Comparison of ENCODE assay signal across 1 cellular context in genomic region chr10:31204090-31204489, GRCh38.
TF ChIP-seq lines count a peak whose summit lies in the region.

No MANE protein-coding gene starts in this region.

TF ChIP-seq in SK-N-SH, 30 proteins besides CTCF, POLR2A, EP300 and RAD21 (continued from another document):
- TF ChIP-seq TAF1 (IDR thresholded peaks at IDR 0.05; ENCODE audit: borderline replicate concordance, low read depth, low read length) (no peak), NFIC (IDR thresholded peaks at IDR 0.05; ENCODE audit: borderline replicate concordance) (no peak), GABPA (IDR thresholded peaks at IDR 0.05; ENCODE audit: low read depth) (no peak), REST (IDR thresholded peaks at IDR 0.05; ENCODE audit: low read depth, low read length) (no peak), USF1 (IDR thresholded peaks at IDR 0.05; ENCODE audit: borderline replicate concordance, low read depth) (no peak), TEAD4 (IDR thresholded peaks at IDR 0.05; ENCODE audit: borderline replicate concordance, insufficient read depth) (no peak), NRF1 (IDR thresholded peaks at IDR 0.05; ENCODE audit: low read depth, low read length) (no peak), MEF2A (IDR thresholded peaks at IDR 0.05; ENCODE audit: borderline replicate concordance, low read depth) (no peak), POLR2AphosphoS5 (IDR thresholded peaks at IDR 0.05; ENCODE audit: low read depth, low read length) (no peak)
